ENCODE assay signal across 8 cellular contexts in genomic region chr6:26474439-26474881, GRCh38. TPM values are rescaled to one million over a fixed set of nuclear protein-coding genes. Genes with fewer than 3 reads are reported as not detected.
DNase-seq lines count a peak whose midpoint lies in the region; ATAC-seq and TF ChIP-seq lines count a peak whose summit lies in the region.

No MANE protein-coding gene starts in this region.

- H3K36me3 ChIP-seq in Loucy (ENCODE audit: insufficient read depth, low read length): no peaks in the 10 kb centered on the region

- no peaks in the 10 kb centered on the region for H3K9me3 Mint-ChIP-seq in nephron

- H3K9ac ChIP-seq in Loucy (ENCODE audit: low read depth, low read length, poor library complexity, severe bottlenecking): peak overlapping the region; percentile 98

- peak overlapping the region; percentile 99 to 100 (median 100) for H3K27ac Mint-ChIP-seq in nephron

- peaks cover 12% of the 10 kb centered on the region; the same call in 1 of the 2 replicates for H3K79me2 ChIP-seq in Loucy (ENCODE audit: insufficient read depth, low read length)

- peak overlapping the region; percentile 85 to 93 (median 88) for H3K4me3 Mint-ChIP-seq in nephron

- H3K36me3 Mint-ChIP-seq in nephron (ENCODE audit: low read depth): peaks cover 20% of the 10 kb centered on the region

- ATAC-seq in left colon: no peak
- ATAC-seq in HG02884 (IDR thresholded peaks at IDR 0.05; ENCODE audit: unreplicated experiment): no peak

- H3K27me3 ChIP-seq in Loucy (ENCODE audit: insufficient read depth, low read length, poor library complexity, severe bottlenecking): no peaks in the 10 kb centered on the region

- H3K4me2 ChIP-seq in Loucy (ENCODE audit: low read depth, low read length, poor library complexity, severe bottlenecking): peak overlapping the region; percentile 80

- peaks cover 7% of the 10 kb centered on the region; the same call in 1 of the 2 replicates for H3K9me3 ChIP-seq in Loucy (ENCODE audit: insufficient read depth, low read depth, low read length)

- intact Hi-C loops in left colon (cut with DNase I, micrococcal nuclease): no loop called here

- H3K27me3 Mint-ChIP-seq in nephron (ENCODE audit: low read depth): no peaks in the 10 kb centered on the region

- H3K9me2 ChIP-seq in Loucy (replicated peaks; ENCODE audit: low read depth, low read length): no peaks in the 10 kb centered on the region

- TF ChIP-seq CTCF in C4-2B (conservative IDR thresholded peaks at IDR 0.05): no peak
- TF ChIP-seq CTCF in Loucy (conservative IDR thresholded peaks at IDR 0.05; ENCODE audit: low read length): no peak
- TF ChIP-seq CTCF in choroid plexus epithelial cell (conservative IDR thresholded peaks at IDR 0.05; ENCODE audit: low read depth, low read length): no peak
- TF ChIP-seq CTCF in nephron (IDR thresholded peaks at IDR 0.05; ENCODE audit: unreplicated experiment in 3 of 3): no peak

- no peaks in the 10 kb centered on the region for H4K20me1 ChIP-seq in Loucy (ENCODE audit: insufficient read depth, low read length, poor library complexity, severe bottlenecking)

- H3K4me3 ChIP-seq in Loucy (ENCODE audit: low read length, poor library complexity, severe bottlenecking): peak overlapping the region; percentile 92
- H3K4me3 ChIP-seq in choroid plexus epithelial cell (ENCODE audit: low read depth, low read length): peak overlapping the region; percentile 51

- DNase-seq in choroid plexus epithelial cell (ENCODE audit: low read depth) (no peak), left colon (no peak), NCI-H226 (no peak), hepatic stellate cell (ENCODE audit: low spot score) (no peak)

- H3K4me1 Mint-ChIP-seq in nephron: peaks cover 25% of the 10 kb centered on the region

- peak overlapping the region; percentile 67 for H3K27ac ChIP-seq in C4-2B

- peaks cover 29% of the 10 kb centered on the region for H3K4me1 ChIP-seq in Loucy (ENCODE audit: insufficient read depth, low read length, poor library complexity, severe bottlenecking)

- H2AFZ ChIP-seq in Loucy (ENCODE audit: low read length): peak overlapping the region; percentile 35; the same call in 1 of the 2 replicates

- 0 out of 2 replicates have a peak, but pooled peaks cover 2% of the 10 kb centered on the region for H3F3A ChIP-seq in Loucy (ENCODE audit: low read depth)

RNA-seq across cellular contexts. Expression of gene BTN2A1, which starts 16.7 kb away (rescaled TPM):
- 10 to 100 TPM; 19.8 to 25.7 TPM for total RNA-seq in left colon

RNA-seq across cellular contexts. Expression of gene BTN1A1, which starts 25.6 kb away (rescaled TPM):
- not detected for total RNA-seq in left colon

RNA-seq across cellular contexts. Expression of gene BTN3A3, which starts 34.2 kb away (rescaled TPM):
- 10 to 100 TPM; 14.9 TPM for total RNA-seq in left colon
